8 cellular contexts compared by ENCODE assay signal in genomic region chr13:97221989-97222700, GRCh38. TPM values are rescaled to one million over a fixed set of nuclear protein-coding genes. Genes with fewer than 3 reads are reported as not detected.
A peak's percentile ranks its signal among the peaks of the same experiment; 100 is the strongest.
DNase-seq lines count a peak whose midpoint lies in the region; ATAC-seq and TF ChIP-seq lines count a peak whose summit lies in the region.

TSS of gene MBNL2 (plus strand) at chr13:97222333. CDS start at chr13:97276236, 53,903 bp downstream.

- H3K4me1 ChIP-seq in left ventricle myocardium inferior (peaks cover 51% of the 10 kb centered on the region), prostate gland (replicated peaks) (peaks cover 4% of the 10 kb centered on the region)

- in situ Hi-C loops in GM13976 (cut with MboI; ENCODE audit: low sequenced_read_pairs, unreplicated experiment), result no loop called here

- no peaks in the 10 kb centered on the region for H3K27me3 ChIP-seq in left ventricle myocardium inferior (ENCODE audit: low read depth)
- no peaks in the 10 kb centered on the region for H3K27me3 ChIP-seq in prostate gland (replicated peaks; ENCODE audit: insufficient read depth)

- H3K27ac ChIP-seq in left ventricle myocardium inferior (replicated peaks), result peak within 1 kb of the TSS; percentile 95
- H3K27ac ChIP-seq in prostate gland, result peak within 1 kb of the TSS; percentile 85

- H3K27ac Mint-ChIP-seq in T-helper 17 cell, result peak within 1 kb of the TSS; percentile 100

- H3K36me3 Mint-ChIP-seq in T-helper 17 cell (ENCODE audit: low read depth), result peaks cover 3% of the 10 kb centered on the region

- H3K27me3 Mint-ChIP-seq in T-helper 17 cell, result no peaks in the 10 kb centered on the region

- ATAC-seq in HG02852 (IDR thresholded peaks at IDR 0.05; ENCODE audit: unreplicated experiment) (peak; percentile 97), T-helper 17 cell (peak; percentile 91)

- H3K9me3 ChIP-seq in T-helper 17 cell (ENCODE audit: control insufficient read depth, low read length, poor library complexity, severe bottlenecking) (no peaks in the 10 kb centered on the region), left ventricle myocardium inferior (replicated peaks) (no peaks in the 10 kb centered on the region), prostate gland (no peaks in the 10 kb centered on the region)

- H3K4me3 Mint-ChIP-seq in T-helper 17 cell, result peak within 1 kb of the TSS; percentile 97

- TF ChIP-seq CTCF in GM13976 (IDR thresholded peaks at IDR 0.05; ENCODE audit: borderline replicate concordance, control extremely low read depth, extremely low read depth, insufficient read depth, missing control alignments) (no peak), left ventricle myocardium inferior (IDR thresholded peaks at IDR 0.05; ENCODE audit: borderline replicate concordance) (no peak), prostate gland (IDR thresholded peaks at IDR 0.05) (no peak)

- intact Hi-C loops in left ventricle myocardium inferior (cut with micrococcal nuclease), result loop anchor here (5.0 to 10.0 kb wide), 2 partner anchors 53 to 120 kb away; no protein-coding TSS in a partner anchor
- intact Hi-C loops in prostate gland (cut with DNase I), result loop anchor here (2.0 to 10.0 kb wide), 5 partner anchors 63 to 995 kb away; partner anchors contain the start of gene RAP2A

- peak within 1 kb of the TSS; percentile 74 for H3K4me3 ChIP-seq in left ventricle myocardium inferior
- H3K4me3 ChIP-seq in prostate gland, result peak within 1 kb of the TSS; percentile 35 to 45

- peak; percentile 83 for DNase-seq in GM13976 (ENCODE audit: low spot score)
- DNase-seq in NCI-H1436 treated with DMSO at 0.1 percent for 48 hours (lab: John Stamatoyannopoulos, UW), result peak; percentile 46
- DNase-seq in T-helper 17 cell, result peak; percentile 69 to 79 (median 78)
- peak in 55 of 56 donors; percentile 44 to 98 (median 92) for DNase-seq in amygdala (lab: John Stamatoyannopoulos, UW)
- DNase-seq in left ventricle myocardium inferior, result peak; percentile 89
- DNase-seq in prostate gland (ENCODE audit: low spot score), result peak; percentile 95
- peak; percentile 93 for DNase-seq in ureter (ENCODE audit: low spot score)

- H3K36me3 ChIP-seq in left ventricle myocardium inferior (no peaks in the 10 kb centered on the region), prostate gland (no peaks in the 10 kb centered on the region)

- peaks cover 41% of the 10 kb centered on the region for H3K4me1 Mint-ChIP-seq in T-helper 17 cell

- peak; percentile 89 for TF ChIP-seq POLR2A in prostate gland (IDR thresholded peaks at IDR 0.05)

- 3% methylated on average over 15 of the region's 15 CpGs for WGBS in prostate gland

RNA-seq across cellular contexts. Expression of gene MBNL2, which starts in this region (rescaled TPM):
- 10 to 100 TPM; 36.1 to 40.2 TPM for total RNA-seq in T-helper 17 cell
- 76.5 TPM for total RNA-seq in left ventricle myocardium inferior
- 10 to 100 TPM; 59.1 to 85.7 TPM for total RNA-seq in prostate gland
- 89.0 TPM for total RNA-seq in ureter

Comparison
In these comparisons a context has a peak if more than half of its experiments do, and no peak if none do; other contexts are left out.
1. Peak in every context shown above with its lines: DNase-seq, ATAC-seq, H3K4me3 ChIP-seq and H3K27ac ChIP-seq.